ENCODE assay signal across 1 cellular context in the genomic region with DNA sequence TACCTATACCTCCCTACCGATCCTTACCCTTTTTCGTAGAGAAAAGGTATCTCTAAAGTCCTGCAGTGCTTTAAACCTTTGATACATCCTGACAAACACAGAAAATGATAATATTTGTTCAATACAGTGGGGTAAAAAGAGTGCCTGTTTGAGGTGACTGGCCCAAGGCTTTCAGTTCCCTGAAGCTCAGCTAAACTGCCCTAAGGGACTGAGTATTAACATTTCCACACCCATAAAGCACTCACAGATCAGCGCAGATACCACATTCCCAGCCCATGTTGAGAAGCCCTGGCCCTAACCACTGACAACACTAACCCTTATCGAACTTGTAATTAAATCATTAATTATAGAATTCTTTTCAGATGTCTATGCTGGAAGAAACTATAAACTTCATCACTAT.
TF ChIP-seq lines count a peak whose summit lies in the region.

No MANE protein-coding gene starts in this region.

TF ChIP-seq in SK-N-SH, 30 proteins besides CTCF, POLR2A, EP300 and RAD21 (continued from another document):
- TF ChIP-seq, protein P1, sequence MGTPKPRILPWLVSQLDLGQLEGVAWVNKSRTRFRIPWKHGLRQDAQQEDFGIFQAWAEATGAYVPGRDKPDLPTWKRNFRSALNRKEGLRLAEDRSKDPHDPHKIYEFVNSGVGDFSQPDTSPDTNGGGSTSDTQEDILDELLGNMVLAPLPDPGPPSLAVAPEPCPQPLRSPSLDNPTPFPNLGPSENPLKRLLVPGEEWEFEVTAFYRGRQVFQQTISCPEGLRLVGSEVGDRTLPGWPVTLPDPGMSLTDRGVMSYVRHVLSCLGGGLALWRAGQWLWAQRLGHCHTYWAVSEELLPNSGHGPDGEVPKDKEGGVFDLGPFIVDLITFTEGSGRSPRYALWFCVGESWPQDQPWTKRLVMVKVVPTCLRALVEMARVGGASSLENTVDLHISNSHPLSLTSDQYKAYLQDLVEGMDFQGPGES (IDR thresholded peaks at IDR 0.05; ENCODE audit: low read depth, low read length): no peak
